ENCODE assay signal across 1 cellular context in genomic region chr18:31162419-31162793, GRCh38.
TF ChIP-seq lines count a peak whose summit lies in the region.

No MANE protein-coding gene starts in this region.

TF ChIP-seq in K562, 482 proteins besides CTCF, POLR2A, EP300 and RAD21:
- TF ChIP-seq HIVEP1 (CRISPR knock-in tag; IDR thresholded peaks at IDR 0.05) (no peak), FOXK2 (conservative IDR thresholded peaks at IDR 0.05 in 1 of 2, IDR thresholded peaks at IDR 0.05 in 1 of 2; ENCODE audit: low read depth in 2 of 2) (no peak), TCF7 (IDR thresholded peaks at IDR 0.05; ENCODE audit: borderline replicate concordance) (no peak), CREM (IDR thresholded peaks at IDR 0.05; ENCODE audit: low read depth) (no peak), HNRNPL (IDR thresholded peaks at IDR 0.05; ENCODE audit: low read depth, low read length) (no peak), XRCC3 (IDR thresholded peaks at IDR 0.05) (no peak), TCFL5 (CRISPR knock-in tag; conservative IDR thresholded peaks at IDR 0.05) (no peak), THRA (IDR thresholded peaks at IDR 0.05) (no peak), FOXJ2 (tag; IDR thresholded peaks at IDR 0.05) (no peak), KAT8 (IDR thresholded peaks at IDR 0.05; ENCODE audit: low read depth) (no peak)
